ENCODE assay signal across 17 cellular contexts in the genomic region with DNA sequence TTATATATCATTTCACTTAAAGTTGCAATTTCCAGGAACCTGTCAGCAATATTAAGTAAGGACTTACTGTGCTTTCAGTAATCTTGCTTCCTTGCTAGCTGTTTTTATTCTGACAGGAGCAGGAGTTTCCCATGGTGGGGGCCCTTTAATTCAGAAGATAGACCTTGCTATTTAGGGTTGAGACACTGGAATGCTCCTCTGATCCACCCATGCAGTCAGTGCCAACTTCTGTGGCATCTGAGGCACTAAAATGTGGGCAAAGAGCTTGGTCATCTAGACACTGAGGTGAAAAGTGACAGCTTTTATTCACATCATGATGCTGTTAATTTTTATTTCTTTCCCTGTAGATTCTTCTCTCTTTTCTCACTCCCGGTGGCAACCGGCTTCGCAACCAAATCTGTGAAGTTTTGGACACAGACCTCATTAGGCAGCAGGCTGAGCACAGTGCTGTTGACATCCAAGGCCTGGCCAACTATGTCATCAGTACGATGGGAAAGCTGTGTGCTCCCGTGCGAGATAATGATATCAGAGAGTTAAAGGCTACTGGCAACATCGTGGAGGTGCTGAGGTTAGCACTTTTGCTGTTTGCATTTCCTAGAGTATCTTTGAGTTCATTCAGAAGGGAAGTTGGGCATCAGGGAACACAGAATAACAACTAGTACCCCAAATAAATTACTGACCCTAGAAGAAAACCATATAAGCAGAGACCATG.
"Had no signal": no experiment of that assay in that cellular context is flagged by ENCODE, and none has a peak within 500 bp of the region (broad histone marks: within the 10 kb centered on the region; RNA-seq: fewer than 3 reads in every experiment).

No MANE protein-coding gene starts in this region.

- H3K27ac ChIP-seq: skin epidermis, stomach, thyroid gland had no signal

- H3K27me3 Mint-ChIP-seq: activated CD8-positive, alpha-beta T cell treated with anti-CD3 and anti-CD28 coated beads for 36 hours had no signal

- ATAC-seq: activated CD8-positive, alpha-beta T cell treated with anti-CD3 and anti-CD28 coated beads for 36 hours; natural killer cell had no signal

- H3K9me3 ChIP-seq: stomach, thyroid gland had no signal

- H3K27ac Mint-ChIP-seq: activated CD8-positive, alpha-beta T cell treated with anti-CD3 and anti-CD28 coated beads for 36 hours; activated T-helper 1 cell treated with anti-CD3 and anti-CD28 coated beads, Interleukin-12 subunit alpha, Interleukin-12 subunit beta, Interleukin-2, Interleukin-4 antibody, amounts not matched to agents 30 ng/mL and 10 ng/mL and 1 ng/mL, durations not matched to agents 14 hours and 24 hours and 36 hours; natural killer cell; T-helper 2 cell treated with Interferon-gamma antibody and Interleukin-4, amounts not matched to agents 5 μg/mL and 100 μg/mL, for 36 hours had no signal

- H3K4me3 ChIP-seq: skin epidermis, stomach, thyroid gland had no signal

- DNase-seq: activated CD4-positive, CD25-positive, alpha-beta regulatory T cell treated with anti-CD3 and anti-CD28 coated beads, Interleukin-2, amount 50 U/mL, for 72 hours; activated CD8-positive, alpha-beta memory T cell treated with anti-CD3 and anti-CD28 coated beads, Interleukin-2, amount 50 U/mL, for 4 hours; activated CD8-positive, alpha-beta T cell treated with anti-CD3 and anti-CD28 coated beads for 36 hours; activated naive CD4-positive, alpha-beta T cell treated with Interleukin-2 at 50 U/mL for 16 hours; central memory CD4-positive, alpha-beta T cell; cortex of kidney; effector CD8-positive, alpha-beta T cell; hypothalamus; mammary epithelial cell; natural killer cell; occipital lobe; stimulated activated CD4-positive, alpha-beta T cell treated with anti-CD3 and anti-CD28 coated beads, Interleukin-4, amount 100 ng/mL, for 4 hours; stomach; thyroid gland had no signal

- H3K4me1 ChIP-seq: thyroid gland had no signal

- H3K27me3 ChIP-seq: stomach, thyroid gland had no signal

- H3K4me3 Mint-ChIP-seq: activated CD8-positive, alpha-beta T cell treated with anti-CD3 and anti-CD28 coated beads for 36 hours; activated T-helper 1 cell treated with anti-CD3 and anti-CD28 coated beads, Interleukin-12 subunit alpha, Interleukin-12 subunit beta, Interleukin-2, Interleukin-4 antibody, amounts not matched to agents 30 ng/mL and 10 ng/mL and 1 ng/mL, durations not matched to agents 14 hours and 24 hours and 36 hours; natural killer cell; T-helper 2 cell treated with Interferon-gamma antibody and Interleukin-4, amounts not matched to agents 5 μg/mL and 100 μg/mL, for 36 hours had no signal

- H3K9me3 Mint-ChIP-seq: activated CD8-positive, alpha-beta T cell treated with anti-CD3 and anti-CD28 coated beads for 36 hours; activated T-helper 1 cell treated with anti-CD3 and anti-CD28 coated beads, Interleukin-12 subunit alpha, Interleukin-12 subunit beta, Interleukin-2, Interleukin-4 antibody, amounts not matched to agents 30 ng/mL and 10 ng/mL and 1 ng/mL, durations not matched to agents 14 hours and 24 hours and 36 hours; natural killer cell; T-helper 2 cell treated with Interferon-gamma antibody and Interleukin-4, amounts not matched to agents 5 μg/mL and 100 μg/mL, for 36 hours had no signal
